In the genomic region with DNA sequence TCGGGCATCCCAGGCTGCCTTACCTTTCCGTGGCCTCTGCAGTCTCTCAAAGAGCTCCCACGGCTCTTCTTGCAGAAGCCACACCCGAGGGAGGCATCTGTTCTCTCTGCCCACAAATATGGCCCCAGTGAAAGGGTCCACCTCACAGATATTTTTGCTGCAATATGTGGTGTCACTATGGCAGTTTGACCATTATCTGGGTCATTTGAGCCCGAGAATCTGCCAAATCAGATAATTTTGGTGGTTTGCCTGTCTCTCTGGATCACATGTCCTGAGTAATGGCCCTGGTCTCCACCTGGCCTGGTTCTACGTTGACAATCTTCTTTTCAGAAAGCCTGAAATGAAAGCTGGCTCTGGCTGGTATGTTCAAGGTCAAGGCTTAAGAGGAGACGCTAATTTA, we compare ENCODE assay signal across 1 cellular context.
TF ChIP-seq lines count a peak whose summit lies in the region.

No MANE protein-coding gene starts in this region.

TF ChIP-seq in K562, 482 proteins besides CTCF, POLR2A, EP300 and RAD21 (continued from another document and continues in another):
- TF ChIP-seq LEF1 (IDR thresholded peaks at IDR 0.05) (peak; percentile 72), TBP (optimal IDR thresholded peaks at IDR 0.05; ENCODE audit: low read depth, low read length) (peak; percentile 56), NCOA1 (IDR thresholded peaks at IDR 0.05; ENCODE audit: low read depth) (peak; percentile 69), C11orf30 (IDR thresholded peaks at IDR 0.05; ENCODE audit: low read depth) (peak; percentile 69), CBX5 (IDR thresholded peaks at IDR 0.05; ENCODE audit: borderline replicate concordance, low read depth) (no peak), KLF10 (CRISPR knock-in tag; IDR thresholded peaks at IDR 0.05) (no peak), CTBP1 (IDR thresholded peaks at IDR 0.05; ENCODE audit: borderline replicate concordance) (peak; percentile 82), HDAC6 (IDR thresholded peaks at IDR 0.05; ENCODE audit: low read depth, low read length) (no peak), CAMTA2 (CRISPR knock-in tag; conservative IDR thresholded peaks at IDR 0.05) (no peak), L3MBTL2 (IDR thresholded peaks at IDR 0.05) (peak; percentile 88), NFRKB (IDR thresholded peaks at IDR 0.05; ENCODE audit: low read depth) (peak; percentile 39; the same call in 1 of the 2 replicates), SMAD4 (CRISPR knock-in tag; conservative IDR thresholded peaks at IDR 0.05) (peak; percentile 78), U2AF2 (optimal IDR thresholded peaks at IDR 0.05; ENCODE audit: low read depth, low read length) (no peak), ZNF644 (tag; IDR thresholded peaks at IDR 0.05; ENCODE audit: low read depth) (peak; percentile 75; the same call in 1 of the 2 replicates), SNRNP70 (optimal IDR thresholded peaks at IDR 0.05; ENCODE audit: low read depth, low read length) (no peak), U2AF1 (optimal IDR thresholded peaks at IDR 0.05; ENCODE audit: low read depth, low read length) (no peak), GATA2 (CRISPR knock-in tag; IDR thresholded peaks at IDR 0.05) (peak; percentile 73), CXXC5 (CRISPR knock-in tag; IDR thresholded peaks at IDR 0.05) (no peak; the same call in 1 of the 2 replicates), ZNF316 (IDR thresholded peaks at IDR 0.05) (peak; percentile 62; the same call in 1 of the 2 replicates), SMC3 (conservative IDR thresholded peaks at IDR 0.05; ENCODE audit: insufficient read depth, low read depth, low read length) (no peak), EWSR1 (IDR thresholded peaks at IDR 0.05; ENCODE audit: borderline replicate concordance, low read depth, partially characterized antibody) (no peak), TFAM (CRISPR knock-in tag; conservative IDR thresholded peaks at IDR 0.05) (no peak), ZNF780A (CRISPR knock-in tag; IDR thresholded peaks at IDR 0.05) (no peak), MCM3 (IDR thresholded peaks at IDR 0.05) (no peak), TARDBP (IDR thresholded peaks at IDR 0.05) (no peak), RBM25 (IDR thresholded peaks at IDR 0.05; ENCODE audit: low read depth, low read length, severe bottlenecking) (no peak), ZNF274 (IDR thresholded peaks at IDR 0.05; ENCODE audit: borderline replicate concordance, low read depth, low read length) (no peak), PHB2 (IDR thresholded peaks at IDR 0.05; ENCODE audit: low read depth) (no peak)
- TF ChIP-seq, protein P1, sequence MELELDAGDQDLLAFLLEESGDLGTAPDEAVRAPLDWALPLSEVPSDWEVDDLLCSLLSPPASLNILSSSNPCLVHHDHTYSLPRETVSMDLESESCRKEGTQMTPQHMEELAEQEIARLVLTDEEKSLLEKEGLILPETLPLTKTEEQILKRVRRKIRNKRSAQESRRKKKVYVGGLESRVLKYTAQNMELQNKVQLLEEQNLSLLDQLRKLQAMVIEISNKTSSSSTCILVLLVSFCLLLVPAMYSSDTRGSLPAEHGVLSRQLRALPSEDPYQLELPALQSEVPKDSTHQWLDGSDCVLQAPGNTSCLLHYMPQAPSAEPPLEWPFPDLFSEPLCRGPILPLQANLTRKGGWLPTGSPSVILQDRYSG (tag; conservative IDR thresholded peaks at IDR 0.05; ENCODE audit: low read depth) = 0 out of 2 replicates have a peak, but pooled peaks have one; percentile 20
- TF ChIP-seq, protein P2, sequence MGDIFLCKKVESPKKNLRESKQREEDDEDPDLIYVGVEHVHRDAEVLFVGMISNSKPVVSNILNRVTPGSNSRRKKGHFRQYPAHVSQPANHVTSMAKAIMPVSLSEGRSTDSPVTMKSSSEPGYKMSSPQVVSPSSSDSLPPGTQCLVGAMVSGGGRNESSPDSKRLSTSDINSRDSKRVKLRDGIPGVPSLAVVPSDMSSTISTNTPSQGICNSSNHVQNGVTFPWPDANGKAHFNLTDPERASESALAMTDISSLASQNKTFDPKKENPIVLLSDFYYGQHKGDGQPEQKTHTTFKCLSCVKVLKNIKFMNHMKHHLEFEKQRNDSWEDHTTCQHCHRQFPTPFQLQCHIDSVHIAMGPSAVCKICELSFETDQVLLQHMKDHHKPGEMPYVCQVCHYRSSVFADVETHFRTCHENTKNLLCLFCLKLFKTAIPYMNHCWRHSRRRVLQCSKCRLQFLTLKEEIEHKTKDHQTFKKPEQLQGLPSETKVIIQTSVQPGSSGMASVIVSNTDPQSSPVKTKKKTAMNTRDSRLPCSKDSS (IDR thresholded peaks at IDR 0.05; ENCODE audit: low read depth, partially characterized antibody) = no peak
- TF ChIP-seq, protein P3, sequence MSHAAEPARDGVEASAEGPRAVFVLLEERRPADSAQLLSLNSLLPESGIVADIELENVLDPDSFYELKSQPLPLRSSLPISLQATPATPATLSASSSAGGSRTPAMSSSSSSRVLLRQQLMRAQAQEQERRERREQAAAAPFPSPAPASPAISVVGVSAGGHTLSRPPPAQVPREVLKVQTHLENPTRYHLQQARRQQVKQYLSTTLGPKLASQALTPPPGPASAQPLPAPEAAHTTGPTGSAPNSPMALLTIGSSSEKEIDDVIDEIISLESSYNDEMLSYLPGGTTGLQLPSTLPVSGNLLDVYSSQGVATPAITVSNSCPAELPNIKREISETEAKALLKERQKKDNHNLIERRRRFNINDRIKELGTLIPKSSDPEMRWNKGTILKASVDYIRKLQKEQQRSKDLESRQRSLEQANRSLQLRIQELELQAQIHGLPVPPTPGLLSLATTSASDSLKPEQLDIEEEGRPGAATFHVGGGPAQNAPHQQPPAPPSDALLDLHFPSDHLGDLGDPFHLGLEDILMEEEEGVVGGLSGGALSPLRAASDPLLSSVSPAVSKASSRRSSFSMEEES (CRISPR knock-in tag; IDR thresholded peaks at IDR 0.05) = peak; percentile 72; the same call in 1 of the 2 replicates
- TF ChIP-seq, protein P4, sequence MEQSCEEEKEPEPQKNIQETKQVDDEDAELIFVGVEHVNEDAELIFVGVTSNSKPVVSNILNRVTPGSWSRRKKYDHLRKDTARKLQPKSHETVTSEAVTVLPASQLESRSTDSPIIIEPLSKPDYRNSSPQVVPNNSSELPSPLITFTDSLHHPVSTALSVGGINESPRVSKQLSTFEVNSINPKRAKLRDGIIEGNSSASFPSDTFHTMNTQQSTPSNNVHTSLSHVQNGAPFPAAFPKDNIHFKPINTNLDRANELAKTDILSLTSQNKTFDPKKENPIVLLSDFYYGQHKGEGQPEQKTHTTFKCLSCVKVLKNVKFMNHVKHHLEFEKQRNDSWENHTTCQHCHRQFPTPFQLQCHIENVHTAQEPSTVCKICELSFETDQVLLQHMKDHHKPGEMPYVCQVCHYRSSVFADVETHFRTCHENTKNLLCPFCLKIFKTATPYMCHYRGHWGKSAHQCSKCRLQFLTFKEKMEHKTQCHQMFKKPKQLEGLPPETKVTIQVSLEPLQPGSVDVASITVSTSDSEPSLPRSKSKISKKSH (CRISPR knock-in tag; IDR thresholded peaks at IDR 0.05) = no peak
- TF ChIP-seq, protein P5, sequence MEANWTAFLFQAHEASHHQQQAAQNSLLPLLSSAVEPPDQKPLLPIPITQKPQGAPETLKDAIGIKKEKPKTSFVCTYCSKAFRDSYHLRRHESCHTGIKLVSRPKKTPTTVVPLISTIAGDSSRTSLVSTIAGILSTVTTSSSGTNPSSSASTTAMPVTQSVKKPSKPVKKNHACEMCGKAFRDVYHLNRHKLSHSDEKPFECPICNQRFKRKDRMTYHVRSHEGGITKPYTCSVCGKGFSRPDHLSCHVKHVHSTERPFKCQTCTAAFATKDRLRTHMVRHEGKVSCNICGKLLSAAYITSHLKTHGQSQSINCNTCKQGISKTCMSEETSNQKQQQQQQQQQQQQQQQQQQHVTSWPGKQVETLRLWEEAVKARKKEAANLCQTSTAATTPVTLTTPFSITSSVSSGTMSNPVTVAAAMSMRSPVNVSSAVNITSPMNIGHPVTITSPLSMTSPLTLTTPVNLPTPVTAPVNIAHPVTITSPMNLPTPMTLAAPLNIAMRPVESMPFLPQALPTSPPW (CRISPR knock-in tag; IDR thresholded peaks at IDR 0.05) = peak; percentile 62
- TF ChIP-seq, protein P6, sequence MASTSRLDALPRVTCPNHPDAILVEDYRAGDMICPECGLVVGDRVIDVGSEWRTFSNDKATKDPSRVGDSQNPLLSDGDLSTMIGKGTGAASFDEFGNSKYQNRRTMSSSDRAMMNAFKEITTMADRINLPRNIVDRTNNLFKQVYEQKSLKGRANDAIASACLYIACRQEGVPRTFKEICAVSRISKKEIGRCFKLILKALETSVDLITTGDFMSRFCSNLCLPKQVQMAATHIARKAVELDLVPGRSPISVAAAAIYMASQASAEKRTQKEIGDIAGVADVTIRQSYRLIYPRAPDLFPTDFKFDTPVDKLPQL (IDR thresholded peaks at IDR 0.05; ENCODE audit: extremely low read depth, insufficient read length) = no peak
- TF ChIP-seq, protein P7, sequence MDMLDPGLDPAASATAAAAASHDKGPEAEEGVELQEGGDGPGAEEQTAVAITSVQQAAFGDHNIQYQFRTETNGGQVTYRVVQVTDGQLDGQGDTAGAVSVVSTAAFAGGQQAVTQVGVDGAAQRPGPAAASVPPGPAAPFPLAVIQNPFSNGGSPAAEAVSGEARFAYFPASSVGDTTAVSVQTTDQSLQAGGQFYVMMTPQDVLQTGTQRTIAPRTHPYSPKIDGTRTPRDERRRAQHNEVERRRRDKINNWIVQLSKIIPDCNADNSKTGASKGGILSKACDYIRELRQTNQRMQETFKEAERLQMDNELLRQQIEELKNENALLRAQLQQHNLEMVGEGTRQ (CRISPR knock-in tag; IDR thresholded peaks at IDR 0.05) = peak; percentile 74
- TF ChIP-seq, protein P8, sequence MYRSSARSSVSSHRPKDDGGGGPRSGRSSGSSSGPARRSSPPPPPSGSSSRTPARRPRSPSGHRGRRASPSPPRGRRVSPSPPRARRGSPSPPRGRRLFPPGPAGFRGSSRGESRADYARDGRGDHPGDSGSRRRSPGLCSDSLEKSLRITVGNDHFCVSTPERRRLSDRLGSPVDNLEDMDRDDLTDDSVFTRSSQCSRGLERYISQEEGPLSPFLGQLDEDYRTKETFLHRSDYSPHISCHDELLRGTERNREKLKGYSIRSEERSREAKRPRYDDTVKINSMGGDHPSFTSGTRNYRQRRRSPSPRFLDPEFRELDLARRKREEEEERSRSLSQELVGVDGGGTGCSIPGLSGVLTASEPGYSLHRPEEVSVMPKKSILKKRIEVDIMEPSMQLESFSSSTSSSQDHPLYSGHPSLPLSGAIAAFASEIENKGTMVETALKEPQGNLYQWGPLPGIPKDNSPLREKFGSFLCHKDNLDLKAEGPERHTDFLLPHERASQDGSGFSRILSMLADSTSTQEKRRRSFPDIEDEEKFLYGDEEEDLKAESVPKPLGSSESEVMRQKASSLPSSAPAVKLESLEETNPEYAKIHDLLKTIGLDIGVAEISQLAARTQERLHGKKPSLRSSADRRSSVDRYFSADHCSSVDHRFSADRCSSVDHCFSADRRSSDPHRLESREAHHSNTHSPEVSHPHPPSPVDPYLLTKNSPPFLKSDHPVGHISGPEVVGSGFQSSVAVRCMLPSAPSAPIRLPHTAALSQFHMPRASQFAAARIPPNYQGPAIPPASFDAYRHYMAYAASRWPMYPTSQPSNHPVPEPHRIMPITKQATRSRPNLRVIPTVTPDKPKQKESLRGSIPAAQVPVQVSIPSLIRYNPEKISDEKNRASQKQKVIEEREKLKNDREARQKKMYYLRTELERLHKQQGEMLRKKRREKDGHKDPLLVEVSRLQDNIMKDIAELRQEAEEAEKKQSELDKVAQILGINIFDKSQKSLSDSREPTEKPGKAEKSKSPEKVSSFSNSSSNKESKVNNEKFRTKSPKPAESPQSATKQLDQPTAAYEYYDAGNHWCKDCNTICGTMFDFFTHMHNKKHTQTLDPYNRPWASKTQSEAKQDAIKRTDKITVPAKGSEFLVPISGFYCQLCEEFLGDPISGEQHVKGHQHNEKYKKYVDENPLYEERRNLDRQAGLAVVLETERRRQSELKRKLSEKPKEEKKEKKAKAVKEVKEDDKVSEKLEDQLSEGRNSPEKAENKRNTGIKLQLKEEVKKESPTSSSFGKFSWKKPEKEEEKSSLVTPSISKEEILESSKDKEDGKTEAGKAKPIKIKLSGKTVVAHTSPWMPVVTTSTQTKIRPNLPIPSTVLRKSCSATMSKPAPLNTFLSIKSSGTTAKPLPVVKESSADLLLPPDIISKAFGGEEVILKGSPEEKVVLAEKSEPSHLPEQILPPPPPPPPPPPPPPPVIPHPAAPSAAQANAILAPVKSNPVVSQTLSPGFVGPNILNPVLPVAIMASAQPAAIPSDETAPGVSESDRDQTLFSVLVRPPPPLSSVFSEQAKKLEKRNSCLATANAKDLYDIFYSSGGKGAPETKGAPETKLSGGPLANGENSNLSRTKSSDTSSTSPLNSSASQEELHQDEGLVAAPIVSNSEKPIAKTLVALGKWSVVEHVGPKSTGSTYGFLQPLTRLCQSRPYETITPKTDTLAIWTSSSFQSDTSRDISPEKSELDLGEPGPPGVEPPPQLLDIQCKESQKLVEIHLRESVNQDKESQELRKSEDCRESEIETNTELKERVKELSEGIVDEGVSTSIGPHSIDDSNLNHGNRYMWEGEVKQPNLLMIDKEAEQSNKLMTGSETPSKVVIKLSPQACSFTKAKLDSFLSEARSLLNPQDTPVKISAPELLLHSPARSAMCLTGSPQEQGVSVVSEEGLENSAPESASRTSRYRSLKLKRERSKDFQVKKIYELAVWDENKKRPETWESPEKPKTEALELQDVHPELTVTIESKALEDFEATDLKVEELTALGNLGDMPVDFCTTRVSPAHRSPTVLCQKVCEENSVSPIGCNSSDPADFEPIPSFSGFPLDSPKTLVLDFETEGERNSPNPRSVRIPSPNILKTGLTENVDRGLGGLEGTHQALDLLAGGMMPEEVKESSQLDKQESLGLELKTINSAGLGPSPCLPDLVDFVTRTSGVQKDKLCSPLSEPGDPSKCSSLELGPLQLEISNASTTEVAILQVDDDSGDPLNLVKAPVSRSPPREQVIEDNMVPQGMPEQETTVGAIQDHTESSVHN (IDR thresholded peaks at IDR 0.05; ENCODE audit: borderline replicate concordance in 1 of 2, low read depth in 1 of 2) = peak in 1 of 2 experiments; percentile 71; a peak in 1 of 4 replicates
- TF ChIP-seq, protein P9, sequence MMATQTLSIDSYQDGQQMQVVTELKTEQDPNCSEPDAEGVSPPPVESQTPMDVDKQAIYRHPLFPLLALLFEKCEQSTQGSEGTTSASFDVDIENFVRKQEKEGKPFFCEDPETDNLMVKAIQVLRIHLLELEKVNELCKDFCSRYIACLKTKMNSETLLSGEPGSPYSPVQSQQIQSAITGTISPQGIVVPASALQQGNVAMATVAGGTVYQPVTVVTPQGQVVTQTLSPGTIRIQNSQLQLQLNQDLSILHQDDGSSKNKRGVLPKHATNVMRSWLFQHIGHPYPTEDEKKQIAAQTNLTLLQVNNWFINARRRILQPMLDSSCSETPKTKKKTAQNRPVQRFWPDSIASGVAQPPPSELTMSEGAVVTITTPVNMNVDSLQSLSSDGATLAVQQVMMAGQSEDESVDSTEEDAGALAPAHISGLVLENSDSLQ (IDR thresholded peaks at IDR 0.05) = peak; percentile 87
- TF ChIP-seq, protein P10, sequence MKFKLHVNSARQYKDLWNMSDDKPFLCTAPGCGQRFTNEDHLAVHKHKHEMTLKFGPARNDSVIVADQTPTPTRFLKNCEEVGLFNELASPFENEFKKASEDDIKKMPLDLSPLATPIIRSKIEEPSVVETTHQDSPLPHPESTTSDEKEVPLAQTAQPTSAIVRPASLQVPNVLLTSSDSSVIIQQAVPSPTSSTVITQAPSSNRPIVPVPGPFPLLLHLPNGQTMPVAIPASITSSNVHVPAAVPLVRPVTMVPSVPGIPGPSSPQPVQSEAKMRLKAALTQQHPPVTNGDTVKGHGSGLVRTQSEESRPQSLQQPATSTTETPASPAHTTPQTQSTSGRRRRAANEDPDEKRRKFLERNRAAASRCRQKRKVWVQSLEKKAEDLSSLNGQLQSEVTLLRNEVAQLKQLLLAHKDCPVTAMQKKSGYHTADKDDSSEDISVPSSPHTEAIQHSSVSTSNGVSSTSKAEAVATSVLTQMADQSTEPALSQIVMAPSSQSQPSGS (CRISPR knock-in tag; IDR thresholded peaks at IDR 0.05) = no peak
